Comparison of ENCODE assay signal across 26 cellular contexts in the genomic region with DNA sequence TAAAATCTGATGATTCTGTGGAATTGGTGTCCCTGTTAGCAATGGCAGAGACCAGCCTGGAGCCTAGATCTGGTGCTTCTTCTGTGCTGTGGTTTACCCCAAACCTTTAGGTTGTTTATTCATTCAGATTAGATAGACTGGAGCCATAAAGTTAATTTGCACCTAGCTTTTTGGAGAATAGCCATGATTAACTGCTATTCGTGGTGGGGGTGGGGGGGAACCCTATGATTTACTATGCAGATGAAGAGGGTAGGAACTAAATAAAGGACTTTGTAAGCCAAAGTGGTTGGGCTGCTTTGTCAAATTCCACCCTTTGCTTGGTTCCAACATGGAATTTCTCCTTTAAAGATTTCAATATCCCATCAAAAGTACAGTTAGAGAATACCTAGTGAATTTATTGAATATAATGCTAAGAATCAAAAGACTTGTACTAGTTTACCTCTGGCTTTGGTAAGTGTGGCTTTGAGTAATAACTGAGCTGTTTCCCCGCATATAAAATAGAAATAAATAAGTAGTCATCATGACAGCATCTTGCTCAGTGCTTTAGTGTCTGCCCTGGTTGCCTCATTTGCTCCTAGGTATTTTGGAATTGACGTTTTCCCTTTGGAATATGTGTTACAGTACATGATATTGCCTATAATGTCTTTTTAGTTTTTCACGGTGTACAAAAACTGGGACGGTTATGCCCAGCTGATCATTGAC. TPM values are rescaled to one million over a fixed set of nuclear protein-coding genes. Genes with fewer than 3 reads are reported as not detected.
DNase-seq lines count a peak whose midpoint lies in the region; ATAC-seq, FAIRE-seq and TF ChIP-seq lines count a peak whose summit lies in the region.
"Had no signal": no experiment of that assay in that cellular context is flagged by ENCODE, and none has a peak within 500 bp of the region (broad histone marks: within the 10 kb centered on the region; RNA-seq: fewer than 3 reads in every experiment).

No MANE protein-coding gene starts in this region.

- peaks cover 18% of the 10 kb centered on the region for H3K4me1 ChIP-seq in A673 (ENCODE audit: insufficient read depth, low read length, poor library complexity, severe bottlenecking)
- peaks cover 11% of the 10 kb centered on the region for H3K4me1 ChIP-seq in ACC112 (ENCODE audit: control insufficient read depth, insufficient read depth, low read length, unreplicated experiment)
- peaks cover 9% of the 10 kb centered on the region for H3K4me1 ChIP-seq in astrocyte (ENCODE audit: insufficient read depth, low read length)
- H3K4me1 ChIP-seq: ascending aorta, right lobe of liver, SJSA1 had no signal

- H3K36me3 Mint-ChIP-seq in astrocyte (ENCODE audit: low read depth, unreplicated experiment): no peaks in the 10 kb centered on the region

- peaks cover 44% of the 10 kb centered on the region for H3K36me3 ChIP-seq in A673 (ENCODE audit: insufficient read depth, low read length, poor library complexity, severe bottlenecking)
- peaks cover 22% of the 10 kb centered on the region; the same call in 1 of the 2 replicates for H3K36me3 ChIP-seq in ACC112 (ENCODE audit: insufficient read depth, low read length)
- H3K36me3 ChIP-seq in astrocyte (ENCODE audit: insufficient read depth, low read length): peaks cover 10% of the 10 kb centered on the region

- H3K4me1 Mint-ChIP-seq in astrocyte (ENCODE audit: low read depth, unreplicated experiment): peaks cover 10% of the 10 kb centered on the region

- no peak for ATAC-seq in HG02571 (IDR thresholded peaks at IDR 0.05; ENCODE audit: unreplicated experiment)
- ATAC-seq in HG02973 (IDR thresholded peaks at IDR 0.05; ENCODE audit: unreplicated experiment): no peak
- ATAC-seq: right lobe of liver had no signal

- H3K9me3 ChIP-seq in A673 (ENCODE audit: low read depth, low read length, poor library complexity, severe bottlenecking): no peaks in the 10 kb centered on the region
- no peaks in the 10 kb centered on the region for H3K9me3 ChIP-seq in astrocyte (ENCODE audit: insufficient read depth, low read depth, low read length)
- H3K9me3 ChIP-seq: ascending aorta, esophagus muscularis mucosa, right lobe of liver, SJSA1 had no signal

- no peak overlapping the region for H3K4me3 Mint-ChIP-seq in astrocyte (ENCODE audit: unreplicated experiment)
- H3K4me3 Mint-ChIP-seq: activated T-cell treated with anti-CD3 and anti-CD28 coated beads, Interleukin-2, amount 50 U/mL, for 4 hours; CD14-positive monocyte; IgD-negative memory B cell; stimulated activated naive B cell treated with anti-CD40 and anti-IgM and Interleukin-4, amounts not matched to agents 10 μg/mL and 1 μg/mL and 100 μg/mL, for 72 hours had no signal

- no peak for FAIRE-seq in astrocyte (lab: Jason Lieb, UNC)

- in situ Hi-C loops in KBM-7 (cut with MboI; ENCODE audit: low pct_unique_long_range_greater_than_20kb, low sequenced_read_pairs): no loop called here

- H3K79me2 ChIP-seq in ACC112 (ENCODE audit: control insufficient read depth, insufficient read depth, low read length, unreplicated experiment) (peaks cover 19% of the 10 kb centered on the region), astrocyte (ENCODE audit: insufficient read depth, low read length) (peaks cover 20% of the 10 kb centered on the region)

- H3K9ac ChIP-seq in astrocyte (ENCODE audit: low read length): no peak overlapping the region

- H3K4me3 ChIP-seq in A673 (ENCODE audit: low read depth, low read length, poor library complexity, severe bottlenecking) (no peak overlapping the region), ACC112 (ENCODE audit: low read depth, low read length) (no peak overlapping the region), astrocyte (ENCODE audit: insufficient read depth, low read depth, low read length) (no peak overlapping the region)
- H3K4me3 ChIP-seq: ascending aorta, esophagus muscularis mucosa, right lobe of liver, SJSA1 had no signal

- TF ChIP-seq CTCF in A673 (conservative IDR thresholded peaks at IDR 0.05; ENCODE audit: low read depth, low read length): no peak
- TF ChIP-seq CTCF in astrocyte (IDR thresholded peaks at IDR 0.05; ENCODE audit: insufficient read depth, low read depth, low read length): no peak

- CTCF ChIA-PET in A673 (lab: Charles Lee): interaction anchor here (0.6 kb wide), 1 partner anchor 207 kb away, joined by 9 read pairs; no protein-coding TSS in a partner anchor

- no peak overlapping the region for H3K27ac Mint-ChIP-seq in astrocyte (ENCODE audit: unreplicated experiment)

- no peaks in the 10 kb centered on the region for H3K27me3 Mint-ChIP-seq in astrocyte (ENCODE audit: low read depth, unreplicated experiment)
- H3K27me3 Mint-ChIP-seq: IgD-negative memory B cell; stimulated activated naive B cell treated with anti-CD40 and anti-IgM and Interleukin-4, amounts not matched to agents 10 μg/mL and 1 μg/mL and 100 μg/mL, for 72 hours had no signal

- no peak for DNase-seq in A673 (ENCODE audit: low spot score)
- peak; percentile 5 for DNase-seq in KBM-7
- DNase-seq in astrocyte (ENCODE audit: low read depth): no peak
- DNase-seq in NCI-H2171 treated with DMSO at 0.1 percent for 48 hours (lab: John Stamatoyannopoulos, UW): no peak
- DNase-seq: activated naive CD4-positive, alpha-beta T cell treated with Interleukin-2 at 50 U/mL for 16 hours; activated T-cell treated with anti-CD3 and anti-CD28 coated beads, Interleukin-2, amount 50 U/mL, for 4 hours; endodermal cell; foreskin melanocyte; kidney glomerular epithelial cell; mammary epithelial cell; NCI-H1105; NCI-H187 treated with DMSO at 0.1 percent for 48 hours; NCI-H526 treated with DMSO at 0.1 percent for 48 hours; right lobe of liver; stimulated activated CD4-positive, alpha-beta T cell treated with anti-CD3 and anti-CD28 coated beads, Interleukin-12 subunit alpha, Interleukin-12 subunit beta, amount 100 ng/mL, for 4 hours; stimulated activated CD4-positive, alpha-beta T cell treated with anti-CD3 and anti-CD28 coated beads, Interleukin-4, amount 100 ng/mL, for 24 hours; stimulated activated naive B cell treated with anti-CD40 and anti-IgM and Interleukin-4, amounts not matched to agents 10 μg/mL and 1 μg/mL and 100 μg/mL, for 72 hours; T-helper 1 cell had no signal

- H3K27ac ChIP-seq in A673 (ENCODE audit: low read depth, low read length, poor library complexity, severe bottlenecking) (peak overlapping the region; percentile 53), ACC112 (ENCODE audit: low read depth, low read length) (peak overlapping the region; percentile 50; the same call in 1 of the 2 replicates), astrocyte (ENCODE audit: low read depth, low read length) (peak overlapping the region; percentile 24)
- H3K27ac ChIP-seq: ascending aorta, esophagus muscularis mucosa, right lobe of liver, SJSA1 had no signal

- H4K20me1 ChIP-seq in astrocyte (ENCODE audit: insufficient read depth, low read length): peaks cover 21% of the 10 kb centered on the region

- no TSS peak for BruUV-seq in A673 (replicated peaks; lab: Mats Ljungman, UMichigan)

- no peaks in the 10 kb centered on the region for H3K9me3 Mint-ChIP-seq in astrocyte (ENCODE audit: unreplicated experiment)
- H3K9me3 Mint-ChIP-seq: activated T-cell treated with anti-CD3 and anti-CD28 coated beads, Interleukin-2, amount 50 U/mL, for 4 hours; CD14-positive monocyte; endodermal cell; IgD-negative memory B cell; stimulated activated naive B cell treated with anti-CD40 and anti-IgM and Interleukin-4, amounts not matched to agents 10 μg/mL and 1 μg/mL and 100 μg/mL, for 72 hours had no signal

- H3K4me2 ChIP-seq in astrocyte (ENCODE audit: low read length): no peak overlapping the region

- H3K27me3 ChIP-seq in A673 (replicated peaks; ENCODE audit: insufficient read depth, low read depth, low read length, poor library complexity) (no peaks in the 10 kb centered on the region), ACC112 (ENCODE audit: insufficient read depth, low read length) (no peaks in the 10 kb centered on the region), astrocyte (ENCODE audit: insufficient read depth, low read length) (no peaks in the 10 kb centered on the region)
- H3K27me3 ChIP-seq: ascending aorta, esophagus muscularis mucosa, right lobe of liver, SJSA1 had no signal

- POLR2A ChIA-PET in A673 (lab: Charles Lee; ENCODE audit: low non-redundant PET): no interaction called here

- intact Hi-C loops in A673 (cut with micrococcal nuclease; ENCODE audit: unreplicated experiment): no loop called here

- H2AFZ ChIP-seq in ACC112 (ENCODE audit: low read length, unreplicated experiment): no peak overlapping the region
- H2AFZ ChIP-seq in astrocyte (ENCODE audit: low read depth, low read length): no peak overlapping the region

RNA-seq across cellular contexts. Expression of gene SAP18, which starts 8.8 kb away (rescaled TPM):
- total RNA-seq in A673 (2021): 465 and 474 TPM in 2 replicates
- 286 and 296 TPM in 2 replicates for total RNA-seq in astrocyte

RNA-seq across cellular contexts. Expression of gene SKA3, which starts 27.6 kb away (rescaled TPM):
- total RNA-seq in A673 (2021) (93.3 and 109 TPM in 2 replicates), astrocyte (1.7 and 2.4 TPM in 2 replicates)
- total RNA-seq: ascending aorta had no signal

RNA-seq across cellular contexts. Expression of gene MRPL57, which starts 27.8 kb away (rescaled TPM):
- total RNA-seq in A673 (2021): 53.1 and 53.3 TPM in 2 replicates
- 12.6 and 14.2 TPM in 2 replicates for total RNA-seq in astrocyte

Comparison
In these comparisons a context has a peak if more than half of its experiments do, and no peak if none do; other contexts are left out.
1. RNA of gene SKA3, which starts 27.6 kb away (total RNA-seq): 93.3 to 109 TPM in A673; 1.7 to 2.4 TPM in astrocyte; every median in the first group is over 10 times any median in the second.
2. Peak in every context shown above with its lines, with median percentiles within 50 percentile points of each other: H3K27ac ChIP-seq.